In the genomic region with DNA sequence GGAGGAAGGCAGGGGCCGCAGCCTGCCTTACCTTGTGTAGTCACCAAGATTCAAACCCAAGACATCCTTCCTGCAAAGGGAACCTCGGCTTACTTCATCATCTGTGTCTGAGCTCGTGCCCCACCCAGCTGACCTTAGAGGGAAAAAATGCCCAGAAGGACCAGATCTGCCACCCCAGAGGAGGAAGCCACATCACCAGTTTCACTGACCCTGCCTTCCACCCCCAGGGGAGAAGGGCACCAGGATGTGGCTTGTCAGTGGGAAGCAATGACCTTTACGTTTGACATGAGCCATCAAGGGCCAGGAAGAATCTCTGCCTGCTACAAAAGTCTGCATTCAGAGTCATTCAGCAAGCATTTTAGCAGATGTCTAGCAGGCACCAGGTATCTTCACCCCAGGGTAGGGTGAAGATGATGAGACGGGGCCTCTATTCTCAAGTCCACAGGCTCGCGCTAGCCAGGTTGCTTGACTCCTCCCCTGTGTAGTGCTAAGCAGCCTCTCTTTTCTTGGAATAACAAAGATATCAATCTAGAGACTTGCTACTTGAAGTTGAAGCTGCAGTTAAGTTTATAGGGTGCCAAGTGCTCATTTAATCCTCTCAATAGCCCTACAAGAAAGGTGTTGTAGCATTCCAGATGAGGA, we compare ENCODE assay signal across 9 cellular contexts. TPM values are rescaled to one million over a fixed set of nuclear protein-coding genes. Genes with fewer than 3 reads are reported as not detected.
DNase-seq lines count a peak whose midpoint lies in the region; ATAC-seq, FAIRE-seq and TF ChIP-seq lines count a peak whose summit lies in the region.
"Had no signal": no experiment of that assay in that cellular context is flagged by ENCODE, and none has a peak within 500 bp of the region (broad histone marks: within the 10 kb centered on the region; RNA-seq: fewer than 3 reads in every experiment).

No MANE protein-coding gene starts in this region.

- H3K36me3 ChIP-seq in astrocyte (ENCODE audit: insufficient read depth, low read length) = peaks cover 39% of the 10 kb centered on the region

- no peak overlapping the region for H3K27ac ChIP-seq in CD4-positive, alpha-beta T cell (ENCODE audit: low read depth, low read length)
- peak overlapping the region; percentile 27 for H3K27ac ChIP-seq in astrocyte (ENCODE audit: low read depth, low read length)
- H3K27ac ChIP-seq: hepatocyte had no signal

- H4K20me1 ChIP-seq in astrocyte (ENCODE audit: insufficient read depth, low read length) = peaks cover 39% of the 10 kb centered on the region

- H3K27me3 ChIP-seq in CD4-positive, alpha-beta T cell (ENCODE audit: control insufficient read depth, insufficient read depth, low read length) = no peaks in the 10 kb centered on the region
- no peaks in the 10 kb centered on the region for H3K27me3 ChIP-seq in astrocyte (ENCODE audit: insufficient read depth, low read length)
- H3K27me3 ChIP-seq: hepatocyte had no signal

- no peak for ATAC-seq in CD4-positive, alpha-beta T cell (ENCODE audit: poor library complexity)
- ATAC-seq in HG03175 (IDR thresholded peaks at IDR 0.05; ENCODE audit: unreplicated experiment) = no peak

- POLR2A ChIA-PET in CD4-positive, alpha-beta T cell (lab: Charles Lee) = no interaction called here

- no peak for TF ChIP-seq RAD21 in Ishikawa (IDR thresholded peaks at IDR 0.05; ENCODE audit: low read depth)

- intact Hi-C loops in CD4-positive, alpha-beta T cell (cut with DNase I, micrococcal nuclease) = no loop called here

- H3K79me2 ChIP-seq in astrocyte (ENCODE audit: insufficient read depth, low read length) = peaks cover 45% of the 10 kb centered on the region

- peak overlapping the region; percentile 31 for H3K4me2 ChIP-seq in astrocyte (ENCODE audit: low read length)
- H3K4me2 ChIP-seq: hepatocyte had no signal

- H3K4me1 Mint-ChIP-seq in CD4-positive, alpha-beta T cell (ENCODE audit: low read depth) = peaks cover 14% of the 10 kb centered on the region
- H3K4me1 Mint-ChIP-seq in astrocyte (ENCODE audit: low read depth, unreplicated experiment) (peaks cover 48% of the 10 kb centered on the region), osteocyte (ENCODE audit: unreplicated experiment) (peaks cover 27% of the 10 kb centered on the region), endothelial cell (ENCODE audit: unreplicated experiment) (peaks cover 17% of the 10 kb centered on the region)

- H3K9ac ChIP-seq in astrocyte (ENCODE audit: low read length) = peak overlapping the region; percentile 26

- H3K9me3 ChIP-seq in CD4-positive, alpha-beta T cell (ENCODE audit: control insufficient read depth, low read length) = no peaks in the 10 kb centered on the region
- H3K9me3 ChIP-seq in astrocyte (ENCODE audit: insufficient read depth, low read depth, low read length) = no peaks in the 10 kb centered on the region

- no peak overlapping the region for H3K4me3 ChIP-seq in astrocyte (ENCODE audit: insufficient read depth, low read depth, low read length)
- H3K4me3 ChIP-seq: hepatocyte had no signal

- no peak for TF ChIP-seq CTCF in CD4-positive, alpha-beta T cell (IDR thresholded peaks at IDR 0.05)
- no peak for TF ChIP-seq CTCF in astrocyte (IDR thresholded peaks at IDR 0.05; ENCODE audit: insufficient read depth, low read depth, low read length)
- no peak for TF ChIP-seq CTCF in osteocyte (IDR thresholded peaks at IDR 0.05)
- TF ChIP-seq CTCF in endothelial cell (IDR thresholded peaks at IDR 0.05; ENCODE audit: unreplicated experiment) = no peak

- peak overlapping the region; percentile 63 for H3K27ac Mint-ChIP-seq in CD4-positive, alpha-beta T cell
- H3K27ac Mint-ChIP-seq in astrocyte (ENCODE audit: unreplicated experiment) (peak overlapping the region; percentile 91), osteocyte (ENCODE audit: unreplicated experiment) (peak overlapping the region; percentile 18), endothelial cell (ENCODE audit: unreplicated experiment) (no peak overlapping the region)

- no peak overlapping the region for H2AFZ ChIP-seq in astrocyte (ENCODE audit: low read depth, low read length)
- H2AFZ ChIP-seq: hepatocyte had no signal

- H3K27me3 Mint-ChIP-seq in CD4-positive, alpha-beta T cell = no peaks in the 10 kb centered on the region
- H3K27me3 Mint-ChIP-seq in astrocyte (ENCODE audit: low read depth, unreplicated experiment) (no peaks in the 10 kb centered on the region), osteocyte (ENCODE audit: unreplicated experiment) (no peaks in the 10 kb centered on the region), endothelial cell (ENCODE audit: unreplicated experiment) (peaks cover 4% of the 10 kb centered on the region)

- TF ChIP-seq EP300 in Ishikawa (IDR thresholded peaks at IDR 0.05; ENCODE audit: borderline replicate concordance) = peak; percentile 40; the same call in 1 of the 2 replicates

- CTCF ChIA-PET in CD4-positive, alpha-beta T cell (lab: Charles Lee) = interaction anchor here (1.6 to 2.4 kb wide), 2 partner anchors 12 to 70 kb away, joined by 5 to 8 read pairs; no protein-coding TSS in a partner anchor

- peaks cover 85% of the 10 kb centered on the region for H3K36me3 Mint-ChIP-seq in CD4-positive, alpha-beta T cell (ENCODE audit: low read depth)
- peaks cover 51% of the 10 kb centered on the region for H3K36me3 Mint-ChIP-seq in astrocyte (ENCODE audit: low read depth, unreplicated experiment)
- H3K36me3 Mint-ChIP-seq in osteocyte (ENCODE audit: unreplicated experiment) = peaks cover 20% of the 10 kb centered on the region
- H3K36me3 Mint-ChIP-seq in endothelial cell (ENCODE audit: low read depth, unreplicated experiment) = peaks cover 38% of the 10 kb centered on the region

- H3K4me3 Mint-ChIP-seq in CD4-positive, alpha-beta T cell = no peak overlapping the region
- H3K4me3 Mint-ChIP-seq in astrocyte (ENCODE audit: unreplicated experiment) = peak overlapping the region; percentile 47
- no peak overlapping the region for H3K4me3 Mint-ChIP-seq in osteocyte (ENCODE audit: unreplicated experiment)
- no peak overlapping the region for H3K4me3 Mint-ChIP-seq in endothelial cell (ENCODE audit: unreplicated experiment)

- peaks cover 39% of the 10 kb centered on the region for H3K4me1 ChIP-seq in astrocyte (ENCODE audit: insufficient read depth, low read length)

- no peaks in the 10 kb centered on the region for H3K9me3 Mint-ChIP-seq in CD4-positive, alpha-beta T cell
- H3K9me3 Mint-ChIP-seq in astrocyte (ENCODE audit: unreplicated experiment) = no peaks in the 10 kb centered on the region
- no peaks in the 10 kb centered on the region for H3K9me3 Mint-ChIP-seq in osteocyte (ENCODE audit: unreplicated experiment)
- no peaks in the 10 kb centered on the region for H3K9me3 Mint-ChIP-seq in endothelial cell (ENCODE audit: unreplicated experiment)

- DNase-seq in CD4-positive, alpha-beta T cell = no peak
- no peak for DNase-seq in astrocyte (ENCODE audit: low read depth)
- DNase-seq in osteocyte (ENCODE audit: extremely low spot score, unreplicated experiment) = no peak
- no peak for DNase-seq in AML-193 (lab: John Stamatoyannopoulos, UW)
- DNase-seq in endothelial cell (ENCODE audit: low spot score) = no peak
- no peak for DNase-seq in NCI-H2081 treated with DMSO at 0.1 percent for 48 hours (lab: John Stamatoyannopoulos, UW)

- FAIRE-seq in astrocyte (lab: Jason Lieb, UNC) = no peak

TF ChIP-seq in Ishikawa, 13 proteins besides CTCF, POLR2A, EP300 and RAD21:
- no peak for TF ChIP-seq FOXM1 (IDR thresholded peaks at IDR 0.05; ENCODE audit: borderline replicate concordance, low read depth)
- no peak for TF ChIP-seq NFIC (IDR thresholded peaks at IDR 0.05)
- TF ChIP-seq CREB1 (IDR thresholded peaks at IDR 0.05; ENCODE audit: low read depth) = no peak
- no peak for TF ChIP-seq TEAD4 (IDR thresholded peaks at IDR 0.05)
- no peak for TF ChIP-seq CEBPB (IDR thresholded peaks at IDR 0.05)
- TF ChIP-seq TCF12 (IDR thresholded peaks at IDR 0.05; ENCODE audit: low read depth) = no peak
- TF ChIP-seq REST (IDR thresholded peaks at IDR 0.05; ENCODE audit: low read depth) = no peak
- no peak for TF ChIP-seq USF1 (IDR thresholded peaks at IDR 0.05)
- TF ChIP-seq EGR1 (IDR thresholded peaks at IDR 0.05) = no peak
- no peak for TF ChIP-seq YY1 (IDR thresholded peaks at IDR 0.05; ENCODE audit: low read depth)

RNA-seq across cellular contexts. Expression of gene HM13, which starts 28.1 kb away (rescaled TPM):
- total RNA-seq in CD4-positive, alpha-beta T cell = 100 to 1,000 TPM in 1 of 2 experiments, 10 to 100 TPM in 1; 97.8 to 113 TPM
- 399 and 435 TPM in 2 replicates for total RNA-seq in astrocyte
- 173 and 203 TPM in 2 replicates for total RNA-seq in osteocyte
- total RNA-seq in endothelial cell (ENCODE audit: unreplicated experiment) = 153 TPM
